ENCODE assay signal across 1 cellular context in genomic region chrX:134931550-134931949, GRCh38.
TF ChIP-seq lines count a peak whose summit lies in the region.

No MANE protein-coding gene starts in this region.

TF ChIP-seq in HCT116, 20 proteins besides CTCF, POLR2A, EP300 and RAD21 (continued from another document):
- peak; percentile 23; the same call in 1 of the 2 replicates for TF ChIP-seq REST (IDR thresholded peaks at IDR 0.05; ENCODE audit: low read depth)
- no peak for TF ChIP-seq YY1 (IDR thresholded peaks at IDR 0.05; ENCODE audit: extremely low read depth, insufficient replicate concordance, low read depth, low read length)
- no peak for TF ChIP-seq SRF (IDR thresholded peaks at IDR 0.05; ENCODE audit: low read depth)
- TF ChIP-seq MAX (IDR thresholded peaks at IDR 0.05): no peak
- TF ChIP-seq POLR2AphosphoS5 (IDR thresholded peaks at IDR 0.05; ENCODE audit: low read depth, low read length): no peak
- no peak for TF ChIP-seq SIN3A (IDR thresholded peaks at IDR 0.05; ENCODE audit: low read depth)
- no peak for TF ChIP-seq ELF1 (IDR thresholded peaks at IDR 0.05; ENCODE audit: borderline replicate concordance, low read depth)
